ENCODE assay signal across 17 cellular contexts in the genomic region with DNA sequence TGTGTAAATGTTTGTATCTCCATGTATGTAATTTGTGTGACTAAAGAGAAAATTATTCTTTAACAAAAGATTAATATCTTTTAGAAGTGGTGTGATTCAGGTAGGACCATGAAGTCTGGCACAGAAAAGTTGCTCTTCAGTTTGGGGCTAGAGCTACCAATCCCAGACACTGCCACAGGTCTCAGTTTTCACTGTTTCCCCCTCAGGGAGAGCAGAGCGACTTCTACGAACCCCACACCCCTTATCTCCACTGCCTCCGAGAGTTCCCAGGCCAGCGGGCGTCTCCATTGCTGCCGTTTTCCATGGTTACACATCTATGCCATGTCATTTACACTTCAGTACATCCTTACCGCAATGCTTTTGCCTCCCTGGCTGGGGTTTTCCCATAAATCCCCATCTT.
"Had no signal": no experiment of that assay in that cellular context is flagged by ENCODE, and none has a peak within 500 bp of the region (broad histone marks: within the 10 kb centered on the region; RNA-seq: fewer than 3 reads in every experiment).

No MANE protein-coding gene starts in this region.

- H3K4me3 Mint-ChIP-seq: activated naive CD4-positive, alpha-beta T cell treated with anti-CD3 and anti-CD28 coated beads, Interleukin-2, amount 10 ng/mL, durations not matched to agents 7 days and 5 days; memory B cell had no signal

- H3K4me1 ChIP-seq: prostate gland, right lobe of liver, upper lobe of right lung had no signal

- H3K4me1 Mint-ChIP-seq: activated naive CD4-positive, alpha-beta T cell treated with anti-CD3 and anti-CD28 coated beads, Interleukin-2, amount 10 ng/mL, durations not matched to agents 7 days and 5 days; memory B cell had no signal

- H3K27me3 ChIP-seq: ascending aorta, right lobe of liver, testis had no signal

- H3K4me3 ChIP-seq: prostate gland, upper lobe of right lung had no signal

- H3K36me3 Mint-ChIP-seq: activated naive CD4-positive, alpha-beta T cell treated with anti-CD3 and anti-CD28 coated beads, Interleukin-2, amount 10 ng/mL, durations not matched to agents 7 days and 5 days; memory B cell had no signal

- H3K9me3 Mint-ChIP-seq: activated naive CD4-positive, alpha-beta T cell treated with anti-CD3 and anti-CD28 coated beads, Interleukin-2, amount 10 ng/mL, durations not matched to agents 7 days and 5 days had no signal

- H3K27ac ChIP-seq: ascending aorta, cardiac muscle cell, gastroesophageal sphincter, prostate gland, right lobe of liver, spleen, testis, upper lobe of right lung had no signal

- DNase-seq: activated CD4-positive, alpha-beta T cell treated with anti-CD3 and anti-CD28 coated beads, Interleukin-2, amount 50 U/mL, for 4 hours; activated CD4-positive, CD25-positive, alpha-beta regulatory T cell treated with anti-CD3 and anti-CD28 coated beads, Interleukin-2, amount 50 U/mL, for 72 hours; activated naive CD4-positive, alpha-beta T cell treated with anti-CD3 and anti-CD28 coated beads, Interleukin-2, amount 10 ng/mL, durations not matched to agents 7 days and 5 days; kidney glomerular epithelial cell; naive thymus-derived CD8-positive, alpha-beta T cell; right lobe of liver; spleen; stimulated activated naive CD8-positive, alpha-beta T cell treated with anti-CD3 and anti-CD28 coated beads, Interleukin-15, amount 100 ng/mL, for 72 hours; T-helper 9 cell; testis; upper lobe of right lung had no signal

- ATAC-seq: gastroesophageal sphincter; left ventricle myocardium superior; naive thymus-derived CD8-positive, alpha-beta T cell; stimulated activated naive CD8-positive, alpha-beta T cell treated with anti-CD3 and anti-CD28 coated beads, Interleukin-15, amount 100 ng/mL, for 72 hours; upper lobe of right lung had no signal

- H3K36me3 ChIP-seq: ascending aorta, cardiac muscle cell, gastroesophageal sphincter, prostate gland, right lobe of liver, spleen, upper lobe of right lung had no signal

- H3K9me3 ChIP-seq: ascending aorta, prostate gland, right lobe of liver, testis, upper lobe of right lung had no signal

- H3K27ac Mint-ChIP-seq: activated naive CD4-positive, alpha-beta T cell treated with anti-CD3 and anti-CD28 coated beads, Interleukin-2, amount 10 ng/mL, durations not matched to agents 7 days and 5 days; memory B cell; naive thymus-derived CD8-positive, alpha-beta T cell; stimulated activated naive CD8-positive, alpha-beta T cell treated with anti-CD3 and anti-CD28 coated beads, Interleukin-15, amount 100 ng/mL, for 72 hours had no signal
